29 cellular contexts compared by ENCODE assay signal in genomic region chr3:55659701-55660100, GRCh38.
"Had no signal": no experiment of that assay in that cellular context is flagged by ENCODE, and none has a peak within 500 bp of the region (broad histone marks: within the 10 kb centered on the region; RNA-seq: fewer than 3 reads in every experiment).

No MANE protein-coding gene starts in this region.

- H3K27ac Mint-ChIP-seq: immature natural killer cell; mesothelial cell of epicardium; naive B cell; natural killer cell; stimulated activated naive B cell treated with anti-CD40 and anti-IgM and Interleukin-4, amounts not matched to agents 10 μg/mL and 1 μg/mL and 100 μg/mL, for 72 hours had no signal

- H3K27ac ChIP-seq: left ventricle myocardium inferior, pancreas, prostate gland, suprapubic skin, thoracic aorta, tibial artery, vagina had no signal

- H3K4me1 ChIP-seq: left ventricle myocardium inferior, pancreas, prostate gland, tibial artery, vagina had no signal

- H3K4me1 Mint-ChIP-seq: immature natural killer cell; naive B cell; natural killer cell; stimulated activated naive B cell treated with anti-CD40 and anti-IgM and Interleukin-4, amounts not matched to agents 10 μg/mL and 1 μg/mL and 100 μg/mL, for 72 hours had no signal

- H3K4me3 ChIP-seq: left ventricle myocardium inferior, lung, pancreas, prostate gland, skin epidermis, suprapubic skin, thoracic aorta, tibial artery, vagina had no signal

- H3K27me3 ChIP-seq: pancreas, suprapubic skin, tibial artery, vagina had no signal

- H3K9me3 ChIP-seq: left ventricle myocardium inferior, pancreas, prostate gland, suprapubic skin, thoracic aorta, tibial artery, vagina had no signal

- H3K36me3 ChIP-seq: left ventricle myocardium inferior, pancreas, prostate gland, suprapubic skin, thoracic aorta, tibial artery, vagina had no signal

- ATAC-seq: left colon; natural killer cell; pancreas; right cardiac atrium; sciatic nerve; stimulated activated naive B cell treated with anti-CD40 and anti-IgM and Interleukin-4, amounts not matched to agents 10 μg/mL and 1 μg/mL and 100 μg/mL, for 72 hours; stimulated activated naive CD8-positive, alpha-beta T cell treated with anti-CD3 and anti-CD28 coated beads, Interleukin-15, Interleukin-2, amounts not matched to agents 100 U/mL and 50 U/mL, for 24 hours had no signal

- H3K4me3 Mint-ChIP-seq: immature natural killer cell; mesothelial cell of epicardium; naive B cell; natural killer cell; stimulated activated naive B cell treated with anti-CD40 and anti-IgM and Interleukin-4, amounts not matched to agents 10 μg/mL and 1 μg/mL and 100 μg/mL, for 72 hours had no signal

- H3K27me3 Mint-ChIP-seq: naive B cell; stimulated activated naive B cell treated with anti-CD40 and anti-IgM and Interleukin-4, amounts not matched to agents 10 μg/mL and 1 μg/mL and 100 μg/mL, for 72 hours had no signal

- DNase-seq: hypothalamus; immature natural killer cell; kidney; left colon; left ventricle myocardium inferior; mesendoderm; naive B cell; natural killer cell; nucleus accumbens; pancreas; posterior cingulate gyrus; retina; right cardiac atrium; stimulated activated CD4-positive, alpha-beta T cell treated with anti-CD3 and anti-CD28 coated beads, Interleukin-12 subunit alpha, Interleukin-12 subunit beta, amount 100 ng/mL, for 4 hours; stimulated activated CD4-positive, alpha-beta T cell treated with anti-CD3 and anti-CD28 coated beads, Interleukin-15, amount 100 ng/mL, for 24 hours; stimulated activated CD4-positive, alpha-beta T cell treated with anti-CD3 and anti-CD28 coated beads, Interleukin-2, amount 100 ng/mL, for 24 hours; stimulated activated CD4-positive, alpha-beta T cell treated with anti-CD3 and anti-CD28 coated beads, Interleukin-4, amount 100 ng/mL, for 1 hour; stimulated activated naive B cell treated with anti-CD40 and anti-IgM and Interleukin-4, amounts not matched to agents 10 μg/mL and 1 μg/mL and 100 μg/mL, for 72 hours; stimulated activated naive CD8-positive, alpha-beta T cell treated with anti-CD3 and anti-CD28 coated beads, Interleukin-15, Interleukin-2, amounts not matched to agents 100 U/mL and 50 U/mL, for 24 hours; tibial artery; trophoblast cell had no signal

- H3K9me3 Mint-ChIP-seq: mesothelial cell of epicardium; stimulated activated naive B cell treated with anti-CD40 and anti-IgM and Interleukin-4, amounts not matched to agents 10 μg/mL and 1 μg/mL and 100 μg/mL, for 72 hours had no signal

- H3K36me3 Mint-ChIP-seq: immature natural killer cell; mesothelial cell of epicardium; naive B cell; natural killer cell; stimulated activated naive B cell treated with anti-CD40 and anti-IgM and Interleukin-4, amounts not matched to agents 10 μg/mL and 1 μg/mL and 100 μg/mL, for 72 hours had no signal
